ENCODE assay signal across 1 cellular context in the genomic region with DNA sequence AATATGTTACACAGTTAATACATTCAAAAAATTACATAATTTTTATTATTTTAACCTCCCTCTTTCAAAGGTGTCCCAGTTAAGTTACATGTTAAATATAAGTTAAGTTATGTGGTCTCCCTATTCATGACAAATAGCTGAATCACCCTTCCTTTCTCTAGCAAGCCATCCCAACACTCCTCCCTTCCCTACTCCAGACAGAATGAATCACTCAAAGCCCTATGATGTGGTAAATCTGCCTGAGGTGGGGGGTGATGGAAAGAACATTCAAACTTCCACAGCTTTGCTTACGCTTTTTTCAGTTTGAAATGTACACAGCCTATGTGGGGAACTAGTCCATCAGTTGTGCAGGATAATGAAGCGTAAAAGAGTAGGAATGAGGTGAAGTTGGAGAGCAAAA.
TF ChIP-seq lines count a peak whose summit lies in the region.

No MANE protein-coding gene starts in this region.

TF ChIP-seq in HepG2, 621 proteins besides CTCF, POLR2A, EP300 and RAD21 (continued from another document):
- TF ChIP-seq, protein P1, sequence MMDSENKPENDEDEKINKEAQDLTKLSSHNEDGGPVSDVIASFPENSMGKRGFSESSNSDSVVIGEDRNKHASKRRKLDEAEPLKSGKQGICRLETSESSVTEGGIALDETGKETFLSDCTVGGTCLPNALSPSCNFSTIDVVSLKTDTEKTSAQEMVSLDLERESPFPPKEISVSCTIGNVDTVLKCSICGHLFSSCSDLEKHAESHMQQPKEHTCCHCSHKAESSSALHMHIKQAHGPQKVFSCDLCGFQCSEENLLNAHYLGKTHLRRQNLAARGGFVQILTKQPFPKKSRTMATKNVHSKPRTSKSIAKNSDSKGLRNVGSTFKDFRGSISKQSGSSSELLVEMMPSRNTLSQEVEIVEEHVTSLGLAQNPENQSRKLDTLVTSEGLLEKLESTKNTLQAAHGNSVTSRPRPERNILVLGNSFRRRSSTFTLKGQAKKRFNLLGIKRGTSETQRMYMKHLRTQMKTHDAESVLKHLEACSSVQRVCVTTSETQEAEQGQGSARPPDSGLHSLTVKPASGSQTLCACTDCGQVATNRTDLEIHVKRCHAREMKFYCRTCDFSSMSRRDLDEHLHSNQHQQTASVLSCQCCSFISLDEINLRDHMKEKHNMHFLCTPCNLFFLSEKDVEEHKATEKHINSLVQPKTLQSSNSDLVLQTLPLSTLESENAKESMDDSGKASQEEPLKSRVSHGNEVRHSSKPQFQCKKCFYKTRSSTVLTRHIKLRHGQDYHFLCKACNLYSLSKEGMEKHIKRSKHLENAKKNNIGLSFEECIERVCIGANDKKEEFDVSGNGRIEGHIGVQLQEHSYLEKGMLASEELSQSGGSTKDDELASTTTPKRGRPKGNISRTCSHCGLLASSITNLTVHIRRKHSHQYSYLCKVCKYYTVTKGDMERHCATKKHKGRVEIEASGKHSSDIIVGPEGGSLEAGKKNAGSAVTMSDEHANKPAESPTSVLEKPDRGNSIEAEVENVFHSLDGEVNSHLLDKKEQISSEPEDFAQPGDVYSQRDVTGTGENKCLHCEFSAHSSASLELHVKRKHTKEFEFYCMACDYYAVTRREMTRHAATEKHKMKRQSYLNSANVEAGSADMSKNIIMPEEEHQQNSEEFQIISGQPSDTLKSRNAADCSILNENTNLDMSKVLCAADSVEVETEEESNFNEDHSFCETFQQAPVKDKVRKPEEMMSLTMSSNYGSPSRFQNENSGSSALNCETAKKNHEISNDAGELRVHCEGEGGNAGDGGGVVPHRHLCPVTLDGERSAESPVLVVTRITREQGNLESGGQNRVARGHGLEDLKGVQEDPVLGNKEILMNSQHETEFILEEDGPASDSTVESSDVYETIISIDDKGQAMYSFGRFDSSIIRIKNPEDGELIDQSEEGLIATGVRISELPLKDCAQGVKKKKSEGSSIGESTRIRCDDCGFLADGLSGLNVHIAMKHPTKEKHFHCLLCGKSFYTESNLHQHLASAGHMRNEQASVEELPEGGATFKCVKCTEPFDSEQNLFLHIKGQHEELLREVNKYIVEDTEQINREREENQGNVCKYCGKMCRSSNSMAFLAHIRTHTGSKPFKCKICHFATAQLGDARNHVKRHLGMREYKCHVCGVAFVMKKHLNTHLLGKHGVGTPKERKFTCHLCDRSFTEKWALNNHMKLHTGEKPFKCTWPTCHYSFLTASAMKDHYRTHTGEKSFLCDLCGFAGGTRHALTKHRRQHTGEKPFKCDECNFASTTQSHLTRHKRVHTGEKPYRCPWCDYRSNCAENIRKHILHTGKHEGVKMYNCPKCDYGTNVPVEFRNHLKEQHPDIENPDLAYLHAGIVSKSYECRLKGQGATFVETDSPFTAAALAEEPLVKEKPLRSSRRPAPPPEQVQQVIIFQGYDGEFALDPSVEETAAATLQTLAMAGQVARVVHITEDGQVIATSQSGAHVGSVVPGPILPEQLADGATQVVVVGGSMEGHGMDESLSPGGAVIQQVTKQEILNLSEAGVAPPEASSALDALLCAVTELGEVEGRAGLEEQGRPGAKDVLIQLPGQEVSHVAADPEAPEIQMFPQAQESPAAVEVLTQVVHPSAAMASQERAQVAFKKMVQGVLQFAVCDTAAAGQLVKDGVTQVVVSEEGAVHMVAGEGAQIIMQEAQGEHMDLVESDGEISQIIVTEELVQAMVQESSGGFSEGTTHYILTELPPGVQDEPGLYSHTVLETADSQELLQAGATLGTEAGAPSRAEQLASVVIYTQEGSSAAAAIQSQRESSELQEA (CRISPR knock-in tag; IDR thresholded peaks at IDR 0.05; ENCODE audit: not compliant biosample characterization): no peak
- no peak for TF ChIP-seq ZNF451 (CRISPR knock-in tag; IDR thresholded peaks at IDR 0.05)
- no peak for TF ChIP-seq U2AF2 (IDR thresholded peaks at IDR 0.05; ENCODE audit: low read depth, low read length)
- no peak for TF ChIP-seq HMG20B (CRISPR knock-in tag; conservative IDR thresholded peaks at IDR 0.05)
- TF ChIP-seq NFE2L2 (IDR thresholded peaks at IDR 0.05; ENCODE audit: low read length): peak; percentile 18; the same call in 1 of the 2 replicates
- no peak for TF ChIP-seq SOX6 (IDR thresholded peaks at IDR 0.05)
- no peak for TF ChIP-seq SOX6 (CRISPR knock-in tag; IDR thresholded peaks at IDR 0.05)
- peak; percentile 12; the same call in 1 of the 2 replicates for TF ChIP-seq TCF7 (IDR thresholded peaks at IDR 0.05; ENCODE audit: low read depth)
- TF ChIP-seq ZC3H13 (CRISPR knock-in tag; IDR thresholded peaks at IDR 0.05): no peak
- TF ChIP-seq, protein P2, sequence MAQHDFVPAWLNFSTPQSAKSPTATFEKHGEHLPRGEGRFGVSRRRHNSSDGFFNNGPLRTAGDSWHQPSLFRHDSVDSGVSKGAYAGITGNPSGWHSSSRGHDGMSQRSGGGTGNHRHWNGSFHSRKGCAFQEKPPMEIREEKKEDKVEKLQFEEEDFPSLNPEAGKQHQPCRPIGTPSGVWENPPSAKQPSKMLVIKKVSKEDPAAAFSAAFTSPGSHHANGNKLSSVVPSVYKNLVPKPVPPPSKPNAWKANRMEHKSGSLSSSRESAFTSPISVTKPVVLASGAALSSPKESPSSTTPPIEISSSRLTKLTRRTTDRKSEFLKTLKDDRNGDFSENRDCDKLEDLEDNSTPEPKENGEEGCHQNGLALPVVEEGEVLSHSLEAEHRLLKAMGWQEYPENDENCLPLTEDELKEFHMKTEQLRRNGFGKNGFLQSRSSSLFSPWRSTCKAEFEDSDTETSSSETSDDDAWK (CRISPR knock-in tag; IDR thresholded peaks at IDR 0.05): no peak
- no peak for TF ChIP-seq SKI (IDR thresholded peaks at IDR 0.05; ENCODE audit: partially characterized antibody)
- TF ChIP-seq MYNN (CRISPR knock-in tag; IDR thresholded peaks at IDR 0.05; ENCODE audit: low read depth): no peak
- no peak for TF ChIP-seq ZNF713 (CRISPR knock-in tag; IDR thresholded peaks at IDR 0.05)
- no peak for TF ChIP-seq MTA3 (CRISPR knock-in tag; IDR thresholded peaks at IDR 0.05)
